2 cellular contexts compared by ENCODE assay signal in the genomic region with DNA sequence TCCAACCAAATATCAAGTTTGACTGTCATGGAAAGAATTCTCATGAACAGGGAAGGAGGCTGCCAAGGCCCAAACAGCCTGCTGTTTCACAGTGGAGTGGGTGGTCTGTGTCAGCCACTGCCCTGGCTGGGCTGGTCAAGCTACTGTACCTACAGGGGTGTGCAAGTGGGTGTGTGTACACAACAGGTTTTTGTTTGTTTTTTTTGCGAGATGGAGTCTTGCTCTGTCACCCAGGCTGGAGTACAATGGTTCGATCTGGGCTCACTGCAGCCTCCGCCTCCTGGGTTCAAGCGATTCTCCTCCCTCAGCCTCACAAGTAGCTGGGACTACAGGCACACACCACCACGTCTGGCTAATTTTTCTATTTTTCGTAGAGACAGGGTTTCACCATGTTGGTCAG. TPM values are rescaled to one million over a fixed set of nuclear protein-coding genes. Genes with fewer than 3 reads are reported as not detected.
"Had no signal": no experiment of that assay in that cellular context is flagged by ENCODE, and none has a peak within 500 bp of the region (broad histone marks: within the 10 kb centered on the region; RNA-seq: fewer than 3 reads in every experiment).

No MANE protein-coding gene starts in this region.

RNA-seq across cellular contexts. Expression of a gene that starts 32.2 kb away (rescaled TPM):
- total RNA-seq: lower lobe of right lung, mononuclear cell had no signal
